ENCODE assay signal across 8 cellular contexts in genomic region chr9:75186767-75187380, GRCh38.
DNase-seq lines count a peak whose midpoint lies in the region; ATAC-seq, FAIRE-seq and TF ChIP-seq lines count a peak whose summit lies in the region.

No MANE protein-coding gene starts in this region.

- no peak overlapping the region for H3K27ac ChIP-seq in neutrophil

- DNase-seq in LoVo (ENCODE audit: low spot score) (peak; percentile 20), chondrocyte (ENCODE audit: low spot score) (no peak)
- DNase-seq in activated effector memory CD4-positive, alpha-beta T cell treated with Interleukin-2 at 50 U/mL for 16 hours, result no peak

- H3K27me3 Mint-ChIP-seq in chondrocyte (ENCODE audit: low read depth), result peaks cover 3% of the 10 kb centered on the region

- TF ChIP-seq CTCF in chondrocyte (IDR thresholded peaks at IDR 0.05) (peak; percentile 92), neutrophil (IDR thresholded peaks at IDR 0.05) (peak; percentile 61)

- H3K9me3 Mint-ChIP-seq in chondrocyte (ENCODE audit: low read depth), result no peaks in the 10 kb centered on the region

- H3K4me1 ChIP-seq in neutrophil (ENCODE audit: control insufficient read depth in 1 of 2, insufficient read depth in 1 of 2, low read depth in 1 of 2, low read length in 1 of 2), result no peaks in the 10 kb centered on the region

- H3K4me3 ChIP-seq in neutrophil (ENCODE audit: low read depth in 1 of 2, low read length in 1 of 2), result no peak overlapping the region

- no peak overlapping the region for H3K27ac Mint-ChIP-seq in chondrocyte (ENCODE audit: unreplicated experiment)

- H3K27me3 ChIP-seq in neutrophil, result no peaks in the 10 kb centered on the region

- H3K36me3 Mint-ChIP-seq in chondrocyte (ENCODE audit: low read depth), result no peaks in the 10 kb centered on the region

- H3K36me3 ChIP-seq in neutrophil, result peaks cover 38% of the 10 kb centered on the region

- no peak overlapping the region for H3K4me3 Mint-ChIP-seq in chondrocyte (ENCODE audit: unreplicated experiment)

- ATAC-seq in HG02973 (IDR thresholded peaks at IDR 0.05; ENCODE audit: unreplicated experiment), result no peak
- ATAC-seq in GM19328 (IDR thresholded peaks at IDR 0.05; ENCODE audit: unreplicated experiment), result no peak
- ATAC-seq in GM18873 (IDR thresholded peaks at IDR 0.05; ENCODE audit: low FRiP score, unreplicated experiment), result no peak

- no peaks in the 10 kb centered on the region for H3K4me1 Mint-ChIP-seq in chondrocyte (ENCODE audit: low read depth)

- H3K9me3 ChIP-seq in neutrophil, result no peaks in the 10 kb centered on the region

- FAIRE-seq in G401.6 (lab: Jason Lieb, UNC), result peak; percentile 91
